ENCODE assay signal across 15 cellular contexts in genomic region chr7:114857605-114858004, GRCh38.
DNase-seq lines count a peak whose midpoint lies in the region; ATAC-seq, FAIRE-seq and TF ChIP-seq lines count a peak whose summit lies in the region.
"Had no signal": no experiment of that assay in that cellular context is flagged by ENCODE, and none has a peak within 500 bp of the region (broad histone marks: within the 10 kb centered on the region; RNA-seq: fewer than 3 reads in every experiment).

No MANE protein-coding gene starts in this region.

- no peak for ATAC-seq in GM18868 (IDR thresholded peaks at IDR 0.05; ENCODE audit: unreplicated experiment)
- ATAC-seq: Right ventricle myocardium inferior had no signal

- no peaks in the 10 kb centered on the region for H3K9me2 ChIP-seq in Karpas-422 (replicated peaks; ENCODE audit: insufficient read depth, low read length)

- H3K9me3 ChIP-seq in Karpas-422 (ENCODE audit: low read length), result peaks cover 39% of the 10 kb centered on the region
- H3K9me3 ChIP-seq: BLaER1 had no signal

- TF ChIP-seq POLR2A in GM12891 (IDR thresholded peaks at IDR 0.05; ENCODE audit: low read depth, low read length), result no peak

- peak; percentile 13 for FAIRE-seq in GM12891 (lab: Jason Lieb, UNC)
- no peak for FAIRE-seq in bronchial epithelial cell (lab: Jason Lieb, UNC)
- FAIRE-seq: H54 had no signal

- DNase-seq in GM12891 (ENCODE audit: insufficient read length, low spot score), result no peak
- DNase-seq in MV-4-11 (lab: John Stamatoyannopoulos, UW), result peak; percentile 9
- peak; percentile 66 for DNase-seq in bronchial epithelial cell (ENCODE audit: low read depth)
- DNase-seq in kidney tubule cell (ENCODE audit: low spot score), result peak; percentile 79
- DNase-seq in Karpas-422, result no peak
- DNase-seq in NCI-H1105 treated with DMSO at 0.1 percent for 48 hours (lab: John Stamatoyannopoulos, UW), result no peak
- DNase-seq: DMS 273 treated with DMSO at 0.1 percent for 48 hours, Kasumi-1, NCI-H1048, NCI-H446 treated with DMSO at 0.1 percent for 48 hours, NCI-H774 had no signal

- H3K4me1 ChIP-seq in Karpas-422 (ENCODE audit: low read length), result no peaks in the 10 kb centered on the region
- H3K4me1 ChIP-seq: BLaER1 had no signal

- H3K36me3 ChIP-seq in bronchial epithelial cell (ENCODE audit: control insufficient read depth, insufficient read depth, low read length), result no peaks in the 10 kb centered on the region
- H3K36me3 ChIP-seq in Karpas-422 (ENCODE audit: insufficient read depth, low read length), result no peaks in the 10 kb centered on the region
- H3K36me3 ChIP-seq: BLaER1 had no signal

- H3K79me2 ChIP-seq in Karpas-422 (ENCODE audit: low read length), result no peaks in the 10 kb centered on the region

- H4K20me1 ChIP-seq in Karpas-422 (ENCODE audit: insufficient read depth, low read depth, low read length), result no peaks in the 10 kb centered on the region
- H4K20me1 ChIP-seq: BLaER1 had no signal

- H3K4me3 ChIP-seq in bronchial epithelial cell (ENCODE audit: low read depth, low read length) (no peak overlapping the region), Karpas-422 (ENCODE audit: low read length) (no peak overlapping the region)
- H3K4me3 ChIP-seq: BLaER1 had no signal

- H3K27me3 ChIP-seq in bronchial epithelial cell (ENCODE audit: control insufficient read depth, insufficient read depth, low read length) (no peaks in the 10 kb centered on the region), Karpas-422 (ENCODE audit: low read length) (no peaks in the 10 kb centered on the region)
- H3K27me3 ChIP-seq: BLaER1 had no signal

- H3K4me2 ChIP-seq in Karpas-422 (ENCODE audit: low read depth, low read length, poor library complexity, severe bottlenecking), result no peak overlapping the region
- H3K4me2 ChIP-seq: BLaER1 had no signal

- no peak overlapping the region for H3K27ac ChIP-seq in Karpas-422 (ENCODE audit: low read length)
- H3K27ac ChIP-seq: BLaER1 had no signal

- no peak for TF ChIP-seq CTCF in bronchial epithelial cell (IDR thresholded peaks at IDR 0.05; ENCODE audit: insufficient read depth, low read length, severe bottlenecking)

- H2AFZ ChIP-seq in Karpas-422 (ENCODE audit: low read length), result no peak overlapping the region

- no peak overlapping the region for H3K9ac ChIP-seq in Karpas-422 (ENCODE audit: low read length)
- H3K9ac ChIP-seq: BLaER1 had no signal

TF ChIP-seq in GM12891, 5 proteins besides CTCF, POLR2A, EP300 and RAD21:
- TF ChIP-seq SPI1 (IDR thresholded peaks at IDR 0.05; ENCODE audit: low read depth, low read length) (no peak), PAX5 (IDR thresholded peaks at IDR 0.05; ENCODE audit: insufficient read depth, low read length, severe bottlenecking) (no peak), POU2F2 (IDR thresholded peaks at IDR 0.05; ENCODE audit: low read depth, low read length) (no peak), POLR2AphosphoS5 (IDR thresholded peaks at IDR 0.05; ENCODE audit: low read depth, low read length) (no peak)

Comparison
In these comparisons a context has a peak if more than half of its experiments do, and no peak if none do; other contexts are left out.
1. DNase-seq: peak in MV-4-11 (single experiment), bronchial epithelial cell (single experiment) and kidney tubule cell (single experiment); none in GM12891 (single experiment), Karpas-422 (single experiment) and NCI-H1105 treated with DMSO at 0.1 percent for 48 hours (single experiment).